In genomic region chr9:133111461-133112360, GRCh38 we compare ENCODE assay signal across 17 cellular contexts. TPM values are rescaled to one million over a fixed set of nuclear protein-coding genes. Genes with fewer than 3 reads are reported as not detected.
A peak's percentile ranks its signal among the peaks of the same experiment; 100 is the strongest.
DNase-seq lines count a peak whose midpoint lies in the region; ATAC-seq, FAIRE-seq and TF ChIP-seq lines count a peak whose summit lies in the region.
"Had no signal": no experiment of that assay in that cellular context is flagged by ENCODE, and none has a peak within 500 bp of the region (broad histone marks: within the 10 kb centered on the region; RNA-seq: fewer than 3 reads in every experiment).

No MANE protein-coding gene starts in this region.

- H4K20me1 ChIP-seq in HepG2 (ENCODE audit: insufficient read depth, low read length), result peaks cover 30% of the 10 kb centered on the region; the same call in 1 of the 2 replicates

- peaks cover 30% of the 10 kb centered on the region for H3K4me1 Mint-ChIP-seq in T-helper 1 cell treated with Interleukin-12 subunit alpha and Interleukin-12 subunit beta and Interleukin-4 antibody, amounts not matched to agents 30 μg/mL and 1 μg/mL, for 36 hours (ENCODE audit: low read depth)
- H3K4me1 Mint-ChIP-seq in central memory CD8-positive, alpha-beta T cell, result peaks cover 30% of the 10 kb centered on the region
- H3K4me1 Mint-ChIP-seq in stimulated activated memory B cell treated with anti-CD40 and anti-IgM and Interleukin-4, amounts not matched to agents 10 μg/mL and 1 μg/mL and 100 μg/mL, for 72 hours, result peaks cover 54% of the 10 kb centered on the region

- H3K27me3 Mint-ChIP-seq in T-helper 1 cell treated with Interleukin-12 subunit alpha and Interleukin-12 subunit beta and Interleukin-4 antibody, amounts not matched to agents 30 μg/mL and 1 μg/mL, for 36 hours (ENCODE audit: low read depth), result no peaks in the 10 kb centered on the region
- no peaks in the 10 kb centered on the region for H3K27me3 Mint-ChIP-seq in central memory CD8-positive, alpha-beta T cell
- H3K27me3 Mint-ChIP-seq in stimulated activated memory B cell treated with anti-CD40 and anti-IgM and Interleukin-4, amounts not matched to agents 10 μg/mL and 1 μg/mL and 100 μg/mL, for 72 hours, result no peaks in the 10 kb centered on the region
- H3K27me3 Mint-ChIP-seq: activated naive CD8-positive, alpha-beta T cell had no signal

- POLR2A ChIA-PET in HepG2 (lab: Yijun Ruan, JAX) (no interaction called here), GM10248 (lab: Yijun Ruan, JAX) (no interaction called here)

- TF ChIP-seq RAD21 in HepG2 (CRISPR knock-in tag; IDR thresholded peaks at IDR 0.05), result no peak

- DNase-seq in T-helper 1 cell (no peak), HepG2 (ENCODE audit: low spot score) (no peak), NCI-H1930 (lab: John Stamatoyannopoulos, UW) (no peak), GM10248 (ENCODE audit: extremely low spot score) (no peak), GM12892 (ENCODE audit: insufficient read length) (no peak)
- DNase-seq in central memory CD8-positive, alpha-beta T cell (ENCODE audit: low spot score in 2 of 2), result no peak
- DNase-seq: H7; stimulated activated CD4-positive, alpha-beta T cell treated with anti-CD3 and anti-CD28 coated beads, Interleukin-2, amount 100 ng/mL, for 48 hours had no signal

- H3K27me3 ChIP-seq in HepG2 (ENCODE audit: control insufficient read depth in 1 of 2, insufficient read depth in 2 of 2, low read length in 2 of 2), result no peaks in the 10 kb centered on the region
- H3K27me3 ChIP-seq: Peyer's patch had no signal

- peaks cover 20% of the 10 kb centered on the region for H3K4me1 ChIP-seq in HepG2 (ENCODE audit: insufficient read depth, low read length)

- TF ChIP-seq EP300 in HepG2 (IDR thresholded peaks at IDR 0.05; ENCODE audit: low read depth in 2 of 2, low read length in 2 of 2) (no peak), HepG2 (CRISPR knock-in tag; IDR thresholded peaks at IDR 0.05; ENCODE audit: borderline replicate concordance) (no peak)

- in situ Hi-C loops in HepG2 (cut with HindIII; ENCODE audit: extremely low pct_ligation_motif_present, low pct_unique_long_range_greater_than_20kb), result no loop called here

- H3K4me3 ChIP-seq in HepG2 (replicated peaks in 1 of 3; ENCODE audit: insufficient read depth in 1 of 3, low read depth in 2 of 3, low read length in 3 of 3), result no peak overlapping the region
- H3K4me3 ChIP-seq: lung, Peyer's patch, thoracic aorta had no signal

- H3K27ac Mint-ChIP-seq in T-helper 1 cell treated with Interleukin-12 subunit alpha and Interleukin-12 subunit beta and Interleukin-4 antibody, amounts not matched to agents 30 μg/mL and 1 μg/mL, for 36 hours, result peak overlapping the region; percentile 68
- H3K27ac Mint-ChIP-seq in central memory CD8-positive, alpha-beta T cell (ENCODE audit: low read depth), result peak overlapping the region; percentile 94
- H3K27ac Mint-ChIP-seq in stimulated activated memory B cell treated with anti-CD40 and anti-IgM and Interleukin-4, amounts not matched to agents 10 μg/mL and 1 μg/mL and 100 μg/mL, for 72 hours, result peak overlapping the region; percentile 95

- FAIRE-seq in HepG2 (lab: Jason Lieb, UNC), result no peak
- no peak for FAIRE-seq in GM12892 (lab: Jason Lieb, UNC)
- FAIRE-seq: G401.6 had no signal

- no peak for TF ChIP-seq POLR2A in HepG2 (IDR thresholded peaks at IDR 0.05; ENCODE audit: insufficient read depth in 1 of 2, low read depth in 2 of 2, low read length in 2 of 2)
- no peak for TF ChIP-seq POLR2A in GM12892 (IDR thresholded peaks at IDR 0.05; ENCODE audit: low read depth, low read length)

- H3K27ac ChIP-seq in HepG2 (ENCODE audit: extremely low read length, insufficient read depth, low read length), result no peak overlapping the region
- H3K27ac ChIP-seq: 22Rv1, thoracic aorta had no signal

- H3K9me3 ChIP-seq in HepG2 (ENCODE audit: low read length), result no peaks in the 10 kb centered on the region
- H3K9me3 ChIP-seq: Peyer's patch, thoracic aorta had no signal

- CTCF ChIA-PET in HepG2 (lab: Yijun Ruan, JAX; ENCODE audit: low intra/inter-chr PET ratio, low total read pairs) (no interaction called here), GM10248 (lab: Yijun Ruan, JAX) (interaction anchor here (1.4 to 20.8 kb wide), 4 partner anchors 9 to 47 kb away, joined by 4 to 473 read pairs (median 32); no protein-coding TSS in a partner anchor)

- no peak overlapping the region for H3K9ac ChIP-seq in HepG2 (ENCODE audit: insufficient read depth, low read depth, low read length)

- H3K36me3 Mint-ChIP-seq in T-helper 1 cell treated with Interleukin-12 subunit alpha and Interleukin-12 subunit beta and Interleukin-4 antibody, amounts not matched to agents 30 μg/mL and 1 μg/mL, for 36 hours (ENCODE audit: low read depth), result peaks cover 14% of the 10 kb centered on the region
- H3K36me3 Mint-ChIP-seq in central memory CD8-positive, alpha-beta T cell (ENCODE audit: insufficient read depth), result peaks cover 40% of the 10 kb centered on the region
- peaks cover 31% of the 10 kb centered on the region for H3K36me3 Mint-ChIP-seq in stimulated activated memory B cell treated with anti-CD40 and anti-IgM and Interleukin-4, amounts not matched to agents 10 μg/mL and 1 μg/mL and 100 μg/mL, for 72 hours

- ATAC-seq in central memory CD8-positive, alpha-beta T cell (replicated peaks; ENCODE audit: extremely low read depth, poor library complexity, severe bottlenecking), result no peak
- ATAC-seq in HepG2, result no peak
- no peak for ATAC-seq in stimulated activated memory B cell treated with anti-CD40 and anti-IgM and Interleukin-4, amounts not matched to agents 10 μg/mL and 1 μg/mL and 100 μg/mL, for 72 hours

- BruUV-seq in HepG2 (replicated peaks; lab: Mats Ljungman, UMichigan), result no TSS peak

- H3K36me3 ChIP-seq in HepG2 (replicated peaks in 1 of 2; ENCODE audit: control insufficient read depth in 1 of 2, insufficient read depth in 2 of 2, low read length in 2 of 2), result peaks cover 17 to 33% of the 10 kb centered on the region in 2 experiments; a peak in 4 of 5 replicates

- no peak overlapping the region for H3K4me3 Mint-ChIP-seq in T-helper 1 cell treated with Interleukin-12 subunit alpha and Interleukin-12 subunit beta and Interleukin-4 antibody, amounts not matched to agents 30 μg/mL and 1 μg/mL, for 36 hours
- no peak overlapping the region for H3K4me3 Mint-ChIP-seq in central memory CD8-positive, alpha-beta T cell
- no peak overlapping the region for H3K4me3 Mint-ChIP-seq in stimulated activated memory B cell treated with anti-CD40 and anti-IgM and Interleukin-4, amounts not matched to agents 10 μg/mL and 1 μg/mL and 100 μg/mL, for 72 hours
- H3K4me3 Mint-ChIP-seq: activated naive CD8-positive, alpha-beta T cell; neural crest cell had no signal

- H2AFZ ChIP-seq in HepG2 (ENCODE audit: low read length), result no peak overlapping the region

- no peak overlapping the region for H3K4me2 ChIP-seq in HepG2 (ENCODE audit: low read depth, low read length)

- TF ChIP-seq CTCF in HepG2 (CRISPR knock-in tag; IDR thresholded peaks at IDR 0.05) (no peak), GM10248 (IDR thresholded peaks at IDR 0.05; ENCODE audit: control extremely low read depth, extremely low read depth, low read depth, missing control alignments) (no peak)

- intact Hi-C loops in HepG2 (cut with micrococcal nuclease; ENCODE audit: unreplicated experiment), result no loop called here

- no peaks in the 10 kb centered on the region for H3K9me3 Mint-ChIP-seq in T-helper 1 cell treated with Interleukin-12 subunit alpha and Interleukin-12 subunit beta and Interleukin-4 antibody, amounts not matched to agents 30 μg/mL and 1 μg/mL, for 36 hours
- H3K9me3 Mint-ChIP-seq in central memory CD8-positive, alpha-beta T cell, result no peaks in the 10 kb centered on the region
- no peaks in the 10 kb centered on the region for H3K9me3 Mint-ChIP-seq in stimulated activated memory B cell treated with anti-CD40 and anti-IgM and Interleukin-4, amounts not matched to agents 10 μg/mL and 1 μg/mL and 100 μg/mL, for 72 hours
- H3K9me3 Mint-ChIP-seq: neural crest cell had no signal

- WGBS in HepG2 (ENCODE audit: low lambda C conversion rate), result 98% methylated on average over 15 of the region's 28 CpGs

- no peaks in the 10 kb centered on the region for H3K79me2 ChIP-seq in HepG2 (ENCODE audit: insufficient read depth, low read length)

RNA-seq across cellular contexts. Expression of gene RALGDS, which starts 9.3 kb away (rescaled TPM):
- total RNA-seq in HepG2 (2016; rRNA removed; fragmentation: Illumina TruSeq; extraction: Trizol), result 8.8 and 12.9 TPM in 2 replicates
- 4.2 and 5.7 TPM in 2 replicates for total RNA-seq in HepG2 (2016; cell fraction: cytosol; rRNA removed; fragmentation: Illumina TruSeq; extraction: Trizol; ENCODE audit: low read depth)
- 7.3 and 12.1 TPM in 2 replicates for total RNA-seq in HepG2 (2016; cell fraction: insoluble cytoplasmic fraction; rRNA removed; fragmentation: Illumina TruSeq; extraction: Trizol)
- total RNA-seq in HepG2 (2016; cell fraction: membrane; rRNA removed; fragmentation: Illumina TruSeq; extraction: Trizol), result 15.5 and 15.7 TPM in 2 replicates
- total RNA-seq in HepG2 (2016; cell fraction: nucleus; rRNA removed; fragmentation: Illumina TruSeq; extraction: Trizol), result 10.4 and 11.0 TPM in 2 replicates
- polyA plus RNA-seq in HepG2 (2011; rRNA removed), result 25.5 and 28.8 TPM in 2 replicates
- polyA plus RNA-seq in HepG2 (2011; cell fraction: cytosol; rRNA removed), result 14.9 and 17.8 TPM in 2 replicates
- 104 and 131 TPM in 2 replicates for polyA plus RNA-seq in HepG2 (2011; cell fraction: nucleus; rRNA removed)
- polyA plus RNA-seq in HepG2 (2012), result 12.0 and 15.7 TPM in 2 replicates
- polyA plus RNA-seq in HepG2 (2016; cell fraction: cytosol; fragmentation: Illumina TruSeq; extraction: Trizol; ENCODE audit: low read depth), result 4.1 and 4.2 TPM in 2 replicates
- polyA plus RNA-seq in HepG2 (2016; cell fraction: insoluble cytoplasmic fraction; fragmentation: Illumina TruSeq; extraction: Trizol; ENCODE audit: low read depth), result 8.9 and 12.0 TPM in 2 replicates
- polyA plus RNA-seq in HepG2 (2016; cell fraction: membrane; fragmentation: Illumina TruSeq; extraction: Trizol; ENCODE audit: low read depth), result 11.6 and 12.4 TPM in 2 replicates
- polyA plus RNA-seq in HepG2 (2016; cell fraction: nucleus; fragmentation: Illumina TruSeq; extraction: Trizol; ENCODE audit: insufficient read depth, low read depth), result 28.7 and 31.3 TPM in 2 replicates
- 20.8 and 24.6 TPM in 2 replicates for polyA minus RNA-seq in HepG2 (2011; rRNA and poly(A)+ RNA removed; ENCODE audit: low replicate concordance)
- 4.8 and 5.6 TPM in 2 replicates for polyA minus RNA-seq in HepG2 (2011; cell fraction: cytosol; rRNA and poly(A)+ RNA removed)
- polyA minus RNA-seq in HepG2 (2011; cell fraction: nucleus; rRNA and poly(A)+ RNA removed), result 17.0 and 17.4 TPM in 2 replicates
- 24.6 TPM for polyA plus RNA-seq in GM12892 (2012; ENCODE audit: missing spikeins)

RNA-seq across cellular contexts. Expression of gene CEL, which starts 49.9 kb away (rescaled TPM):
- total RNA-seq in HepG2 (2016; rRNA removed; fragmentation: Illumina TruSeq; extraction: Trizol), result 0.62 and 1.5 TPM in 2 replicates
- total RNA-seq in HepG2 (2016; cell fraction: cytosol; rRNA removed; fragmentation: Illumina TruSeq; extraction: Trizol; ENCODE audit: low read depth), result 0.35 and 0.40 TPM in 2 replicates
- total RNA-seq in HepG2 (2016; cell fraction: insoluble cytoplasmic fraction; rRNA removed; fragmentation: Illumina TruSeq; extraction: Trizol), result 0.55 and 1.2 TPM in 2 replicates
- 0.83 and 1.2 TPM in 2 replicates for total RNA-seq in HepG2 (2016; cell fraction: membrane; rRNA removed; fragmentation: Illumina TruSeq; extraction: Trizol)
- total RNA-seq in HepG2 (2016; cell fraction: nucleus; rRNA removed; fragmentation: Illumina TruSeq; extraction: Trizol), result 1.6 and 1.7 TPM in 2 replicates
- polyA plus RNA-seq in HepG2 (2011; rRNA removed), result 0.63 and 0.81 TPM in 2 replicates
- polyA plus RNA-seq in HepG2 (2011; cell fraction: cytosol; rRNA removed), result 0.19 and 0.34 TPM in 2 replicates
- 5.0 and 7.7 TPM in 2 replicates for polyA plus RNA-seq in HepG2 (2011; cell fraction: nucleus; rRNA removed)
- 1.2 and 1.6 TPM in 2 replicates for polyA plus RNA-seq in HepG2 (2012)
- polyA plus RNA-seq in HepG2 (2016; cell fraction: cytosol; fragmentation: Illumina TruSeq; extraction: Trizol; ENCODE audit: low read depth), result 1.0 and 1.1 TPM in 2 replicates
- polyA plus RNA-seq in HepG2 (2016; cell fraction: insoluble cytoplasmic fraction; fragmentation: Illumina TruSeq; extraction: Trizol; ENCODE audit: low read depth), result 1.5 and 2.0 TPM in 2 replicates
- 1.9 TPM in 2 replicates for polyA plus RNA-seq in HepG2 (2016; cell fraction: membrane; fragmentation: Illumina TruSeq; extraction: Trizol; ENCODE audit: low read depth)
- 7.7 and 8.2 TPM in 2 replicates for polyA plus RNA-seq in HepG2 (2016; cell fraction: nucleus; fragmentation: Illumina TruSeq; extraction: Trizol; ENCODE audit: insufficient read depth, low read depth)
- 0.70 TPM in 1 of 2 replicates, not detected in the other for polyA minus RNA-seq in HepG2 (2011; rRNA and poly(A)+ RNA removed; ENCODE audit: low replicate concordance)
- polyA minus RNA-seq in HepG2 (2011; cell fraction: cytosol; rRNA and poly(A)+ RNA removed), result not detected in 2 replicates
- 0.50 and 1.2 TPM in 2 replicates for polyA minus RNA-seq in HepG2 (2011; cell fraction: nucleus; rRNA and poly(A)+ RNA removed)
- 0.17 TPM for polyA plus RNA-seq in GM12892 (2012; ENCODE audit: missing spikeins)

RNA-seq across cellular contexts. Expression of gene GBGT1, which starts 52.0 kb away (rescaled TPM):
- not detected in 2 replicates for total RNA-seq in HepG2 (2016; rRNA removed; fragmentation: Illumina TruSeq; extraction: Trizol)
- 0.10 TPM in 1 of 2 replicates, not detected in the other for total RNA-seq in HepG2 (2016; cell fraction: cytosol; rRNA removed; fragmentation: Illumina TruSeq; extraction: Trizol; ENCODE audit: low read depth)
- not detected in 2 replicates for total RNA-seq in HepG2 (2016; cell fraction: insoluble cytoplasmic fraction; rRNA removed; fragmentation: Illumina TruSeq; extraction: Trizol)
- not detected in 2 replicates for total RNA-seq in HepG2 (2016; cell fraction: membrane; rRNA removed; fragmentation: Illumina TruSeq; extraction: Trizol)
- not detected in 2 replicates for total RNA-seq in HepG2 (2016; cell fraction: nucleus; rRNA removed; fragmentation: Illumina TruSeq; extraction: Trizol)
- polyA plus RNA-seq in HepG2 (2011; rRNA removed), result not detected in 2 replicates
- not detected in 2 replicates for polyA plus RNA-seq in HepG2 (2011; cell fraction: cytosol; rRNA removed)
- not detected in 2 replicates for polyA plus RNA-seq in HepG2 (2011; cell fraction: nucleus; rRNA removed)
- not detected in 2 replicates for polyA plus RNA-seq in HepG2 (2012)
- not detected in 2 replicates for polyA plus RNA-seq in HepG2 (2016; cell fraction: cytosol; fragmentation: Illumina TruSeq; extraction: Trizol; ENCODE audit: low read depth)
- polyA plus RNA-seq in HepG2 (2016; cell fraction: insoluble cytoplasmic fraction; fragmentation: Illumina TruSeq; extraction: Trizol; ENCODE audit: low read depth), result not detected in 2 replicates
- polyA plus RNA-seq in HepG2 (2016; cell fraction: membrane; fragmentation: Illumina TruSeq; extraction: Trizol; ENCODE audit: low read depth), result not detected in 2 replicates
- not detected in 2 replicates for polyA plus RNA-seq in HepG2 (2016; cell fraction: nucleus; fragmentation: Illumina TruSeq; extraction: Trizol; ENCODE audit: insufficient read depth, low read depth)
- not detected in 2 replicates for polyA minus RNA-seq in HepG2 (2011; rRNA and poly(A)+ RNA removed; ENCODE audit: low replicate concordance)
- polyA minus RNA-seq in HepG2 (2011; cell fraction: cytosol; rRNA and poly(A)+ RNA removed), result not detected in 2 replicates
- not detected in 2 replicates for polyA minus RNA-seq in HepG2 (2011; cell fraction: nucleus; rRNA and poly(A)+ RNA removed)
- polyA plus RNA-seq in GM12892 (2012; ENCODE audit: missing spikeins), result 3.5 TPM
